Comparison of ENCODE assay signal across 8 cellular contexts in the genomic region with DNA sequence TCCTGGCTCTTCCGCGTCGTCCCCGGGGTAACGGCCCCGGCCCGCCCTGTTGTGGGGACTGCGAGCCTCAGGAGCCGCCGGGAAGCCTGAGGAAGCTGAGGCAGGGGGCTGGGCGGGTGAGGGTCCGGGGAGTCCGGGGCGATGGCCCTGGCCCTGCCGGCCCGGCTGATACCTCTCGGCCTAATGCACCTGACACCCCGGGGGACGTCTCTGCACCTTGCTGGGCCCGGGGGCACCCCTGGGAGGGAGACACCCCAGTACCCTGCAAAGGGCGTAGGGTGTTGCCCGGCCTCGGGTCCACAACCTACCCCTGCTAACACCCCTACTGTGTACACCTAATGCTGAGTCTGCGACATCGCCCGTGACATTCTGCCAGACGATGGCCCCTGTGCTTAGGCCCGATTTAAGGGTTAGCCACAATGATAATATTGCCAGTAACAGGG. TPM values are rescaled to one million over a fixed set of nuclear protein-coding genes. Genes with fewer than 3 reads are reported as not detected.
DNase-seq lines count a peak whose midpoint lies in the region; ATAC-seq and TF ChIP-seq lines count a peak whose summit lies in the region.

No MANE protein-coding gene starts in this region.

- peak overlapping the region; percentile 60 for H3K4me3 ChIP-seq in SU-DHL-6 (ENCODE audit: insufficient read depth, low read length, poor library complexity, severe bottlenecking)
- peak overlapping the region; percentile 86 to 100 (median 93) for H3K4me3 ChIP-seq in heart left ventricle
- peak overlapping the region; percentile 89 for H3K4me3 ChIP-seq in skeletal muscle satellite cell (ENCODE audit: low read length)

- 0 to 4% (median 2%) methylated on average over 7 to 28 of the region's 28 CpGs for WGBS in heart left ventricle, 4 donors

- H3K36me3 Mint-ChIP-seq in HFFc6 (ENCODE audit: low read depth): no peaks in the 10 kb centered on the region

- H3K9me2 ChIP-seq in SU-DHL-6 (replicated peaks; ENCODE audit: insufficient read depth, low read length): no peaks in the 10 kb centered on the region

- H2AFZ ChIP-seq in SU-DHL-6 (ENCODE audit: low read depth, low read length, severe bottlenecking): peak overlapping the region; percentile 9

- H4K20me1 ChIP-seq in SU-DHL-6 (ENCODE audit: low read depth, low read length): no peaks in the 10 kb centered on the region

- TF ChIP-seq POLR2A in heart left ventricle (IDR thresholded peaks at IDR 0.05): no peak

- H3K27me3 ChIP-seq in SU-DHL-6 (ENCODE audit: low read length) (no peaks in the 10 kb centered on the region), heart left ventricle (no peaks in the 10 kb centered on the region), skeletal muscle satellite cell (ENCODE audit: control insufficient read depth, insufficient read depth, low read length) (no peaks in the 10 kb centered on the region)

- ATAC-seq in heart left ventricle (peak in 2 of 4 donors; percentile 33 to 34), GM21367 (IDR thresholded peaks at IDR 0.05; ENCODE audit: unreplicated experiment) (no peak), GM19023 (IDR thresholded peaks at IDR 0.05; ENCODE audit: unreplicated experiment) (no peak)

- no peak for DNase-seq in HFFc6
- peak in 2 of 5 donors; percentile 40 to 64 for DNase-seq in heart left ventricle
- DNase-seq in NOMO-1 treated with dmso at 0.1 percent for 144 hours (lab: John Stamatoyannopoulos, UW; ENCODE audit: unreplicated experiment): no peak

- peaks cover 5% of the 10 kb centered on the region; the same call in 1 of the 2 replicates for H3K4me1 ChIP-seq in ES-I3 (ENCODE audit: insufficient read depth, low read length)
- peaks cover 0 to 42% (median 14%) of the 10 kb centered on the region in 12 donors for H3K4me1 ChIP-seq in heart left ventricle
- peaks cover 9% of the 10 kb centered on the region for H3K4me1 ChIP-seq in skeletal muscle satellite cell (ENCODE audit: control insufficient read depth, insufficient read depth, low read length)

- H3K9ac ChIP-seq in ES-I3 (ENCODE audit: low read depth, low read length): peak overlapping the region; percentile 77
- peak overlapping the region; percentile 82 for H3K9ac ChIP-seq in SU-DHL-6 (ENCODE audit: low read length)
- peak overlapping the region; percentile 88 for H3K9ac ChIP-seq in skeletal muscle satellite cell (ENCODE audit: low read depth, low read length)

- H3K36me3 ChIP-seq in ES-I3 (ENCODE audit: insufficient read depth, low read length): peaks cover 7% of the 10 kb centered on the region; the same call in 1 of the 2 replicates
- H3K36me3 ChIP-seq in SU-DHL-6 (ENCODE audit: low read length): no peaks in the 10 kb centered on the region; the same call in 1 of the 2 replicates
- H3K36me3 ChIP-seq in heart left ventricle: peaks cover 0 to 33% (median 27%) of the 10 kb centered on the region in 9 donors
- peaks cover 14% of the 10 kb centered on the region for H3K36me3 ChIP-seq in skeletal muscle satellite cell (ENCODE audit: insufficient read depth, low read length)

- H3K27ac ChIP-seq in SU-DHL-6 (ENCODE audit: low read depth, low read length) (no peak overlapping the region), heart left ventricle (peak overlapping the region in 11 of 12 donors; percentile 58 to 85 (median 74))

- no peaks in the 10 kb centered on the region for H3K9me3 Mint-ChIP-seq in HFFc6

- H3K9me3 ChIP-seq in ES-I3 (ENCODE audit: control insufficient read depth, insufficient read depth, low read length) (no peaks in the 10 kb centered on the region), SU-DHL-6 (ENCODE audit: insufficient read depth, low read length) (no peaks in the 10 kb centered on the region), heart left ventricle (no peaks in the 10 kb centered on the region), skeletal muscle satellite cell (replicated peaks; ENCODE audit: low read length) (no peaks in the 10 kb centered on the region)

- intact Hi-C loops in heart left ventricle (cut with DNase I): loop anchor here in 2 of 10 donors (1.0 to 2.0 kb wide), 2 partner anchors 16 to 17 kb away; a partner anchor contains a TSS

- peaks cover 4% of the 10 kb centered on the region; the same call in 1 of the 2 replicates for H3K27me3 Mint-ChIP-seq in HFFc6 (ENCODE audit: insufficient read depth)

- H3K4me2 ChIP-seq in SU-DHL-6 (ENCODE audit: low read depth, low read length, poor library complexity, severe bottlenecking) (peak overlapping the region; percentile 92), skeletal muscle satellite cell (ENCODE audit: low read length) (peak overlapping the region; percentile 93)

- H3K27ac Mint-ChIP-seq in HFFc6: peak overlapping the region; percentile 84

- peaks cover 16% of the 10 kb centered on the region; the same call in 1 of the 2 replicates for H3K79me2 ChIP-seq in SU-DHL-6 (ENCODE audit: insufficient read depth, low read length)

- H3K4me1 Mint-ChIP-seq in HFFc6 (ENCODE audit: low read depth): peaks cover 21% of the 10 kb centered on the region

- H3F3A ChIP-seq in SU-DHL-6 (ENCODE audit: insufficient read depth): peaks cover 6% of the 10 kb centered on the region

- TF ChIP-seq CTCF in HFFc6 (IDR thresholded peaks at IDR 0.05) (no peak), SU-DHL-6 (IDR thresholded peaks at IDR 0.05; ENCODE audit: insufficient read depth, low read length, poor library complexity, severe bottlenecking) (no peak), heart left ventricle (IDR thresholded peaks at IDR 0.05) (no peak)

- peak overlapping the region; percentile 95 for H3K4me3 Mint-ChIP-seq in HFFc6

RNA-seq across cellular contexts. Expression of a gene that starts 0.4 kb away (rescaled TPM):
- 100 to 1,000 TPM; 113 to 153 (median 120) TPM for total RNA-seq in HFFc6 (2021; fragmentation: NEBNext Ultra II Directional; extraction: Animal tissue kit (Norgen Biotek cat#: 25700))
- 100 to 1,000 TPM in 2 of 9 donors, 10 to 100 TPM in 7; 82.8 to 147 (median 93.1) TPM for total RNA-seq in heart left ventricle
- polyA plus RNA-seq in heart left ventricle: 100 to 1,000 TPM in 1 of 2 donors, 10 to 100 TPM in 1; 90.0 to 159 TPM
- total RNA-seq in skeletal muscle satellite cell (2012; rRNA removed): 78.3 and 82.3 TPM in 2 replicates

RNA-seq across cellular contexts. Expression of a gene that starts 7.8 kb away (rescaled TPM):
- 100 to 1,000 TPM; 365 to 483 (median 418) TPM for total RNA-seq in HFFc6 (2021; fragmentation: NEBNext Ultra II Directional; extraction: Animal tissue kit (Norgen Biotek cat#: 25700))
- 100 to 1,000 TPM; 460 to 843 (median 492) TPM for total RNA-seq in heart left ventricle
- polyA plus RNA-seq in heart left ventricle: 1,000 to 10,000 TPM in 1 of 2 donors, 100 to 1,000 TPM in 1; 592 to 1,809 TPM
- 234 and 301 TPM in 2 replicates for total RNA-seq in skeletal muscle satellite cell (2012; rRNA removed)

RNA-seq across cellular contexts. Expression of a gene that starts 16.6 kb away (rescaled TPM):
- 10 to 100 TPM; 25.2 to 29.0 (median 27.2) TPM for total RNA-seq in HFFc6 (2021; fragmentation: NEBNext Ultra II Directional; extraction: Animal tissue kit (Norgen Biotek cat#: 25700))
- 10 to 100 TPM in 8 of 9 donors, 1 to 10 TPM in 1; 9.8 to 17.6 (median 12.2) TPM for total RNA-seq in heart left ventricle
- 10 to 100 TPM; 11.2 to 14.5 TPM for polyA plus RNA-seq in heart left ventricle
- total RNA-seq in skeletal muscle satellite cell (2012; rRNA removed): 16.8 and 22.3 TPM in 2 replicates
